1 cellular context compared by ENCODE assay signal in genomic region chr3:112611813-112612515, GRCh38.
TF ChIP-seq lines count a peak whose summit lies in the region.

No MANE protein-coding gene starts in this region.

TF ChIP-seq in K562, 482 proteins besides CTCF, POLR2A, EP300 and RAD21:
- TF ChIP-seq PHB (CRISPR knock-in tag; IDR thresholded peaks at IDR 0.05) (no peak), KHSRP (IDR thresholded peaks at IDR 0.05) (no peak), GABPB2 (CRISPR knock-in tag; conservative IDR thresholded peaks at IDR 0.05) (no peak), ZFPM2 (CRISPR knock-in tag; IDR thresholded peaks at IDR 0.05) (no peak), TARDBP (IDR thresholded peaks at IDR 0.05) (no peak), ZNF444 (CRISPR knock-in tag; IDR thresholded peaks at IDR 0.05) (no peak), RBM34 (IDR thresholded peaks at IDR 0.05; ENCODE audit: borderline replicate concordance, insufficient read depth, low read length) (no peak), POLR2H (tag; IDR thresholded peaks at IDR 0.05; ENCODE audit: low read depth) (no peak), E2F8 (IDR thresholded peaks at IDR 0.05; ENCODE audit: low read depth, partially characterized antibody) (no peak), ZNF644 (tag; IDR thresholded peaks at IDR 0.05; ENCODE audit: low read depth) (no peak), MAFK (IDR thresholded peaks at IDR 0.05; ENCODE audit: low read length) (no peak), KAT8 (IDR thresholded peaks at IDR 0.05; ENCODE audit: low read depth) (no peak), SMARCE1 (IDR thresholded peaks at IDR 0.05) (no peak), ATF7 (IDR thresholded peaks at IDR 0.05) (no peak), KLF16 (IDR thresholded peaks at IDR 0.05) (no peak), MXD1 (CRISPR knock-in tag; IDR thresholded peaks at IDR 0.05; ENCODE audit: borderline replicate concordance, poor library complexity, severe bottlenecking) (no peak), ZBTB2 (IDR thresholded peaks at IDR 0.05) (no peak), ZNF740 (CRISPR knock-in tag; IDR thresholded peaks at IDR 0.05) (no peak), ZNF740 (tag; IDR thresholded peaks at IDR 0.05) (no peak), PRMT5 (CRISPR knock-in tag; IDR thresholded peaks at IDR 0.05) (no peak), KLF13 (tag; IDR thresholded peaks at IDR 0.05; ENCODE audit: borderline replicate concordance, low read depth) (no peak)
